Comparison of ENCODE assay signal across 18 cellular contexts in the genomic region with DNA sequence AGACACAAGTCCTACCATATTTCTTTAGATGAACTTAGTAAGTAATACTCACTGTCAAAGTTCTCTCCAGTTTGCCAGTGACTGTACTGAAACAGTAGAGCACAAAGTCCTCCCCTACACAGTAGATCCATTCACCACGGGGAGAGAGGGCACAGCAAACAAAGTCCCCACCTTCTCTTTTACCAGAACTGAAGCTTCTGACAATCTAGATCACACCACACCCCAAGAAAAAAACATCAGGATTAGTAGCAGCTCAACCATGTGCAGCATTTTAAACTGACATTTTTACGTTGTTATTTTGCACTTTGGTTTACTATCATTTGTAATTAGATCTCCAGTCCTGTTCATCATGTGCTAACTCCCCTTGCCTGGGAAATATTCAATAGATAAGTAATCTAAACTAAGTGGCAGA.
"Had no signal": no experiment of that assay in that cellular context is flagged by ENCODE, and none has a peak within 500 bp of the region (broad histone marks: within the 10 kb centered on the region; RNA-seq: fewer than 3 reads in every experiment).

No MANE protein-coding gene starts in this region.

- H3K4me3 Mint-ChIP-seq: activated T-cell treated with anti-CD3 and anti-CD28 coated beads, Interleukin-2, amount 50 U/mL, for 4 hours; naive thymus-derived CD8-positive, alpha-beta T cell; neural progenitor cell had no signal

- DNase-seq: activated gamma-delta T cell; activated T-cell treated with anti-CD3 and anti-CD28 coated beads, Interleukin-2, amount 50 U/mL, for 4 hours; colonic mucosa; dorsolateral prefrontal cortex; heart left ventricle; islet precursor cell; left cardiac atrium; naive thymus-derived CD8-positive, alpha-beta T cell; SJCRH30; stimulated activated CD4-positive, alpha-beta T cell treated with anti-CD3 and anti-CD28 coated beads, Interleukin-4, amount 100 ng/mL, for 4 hours; stimulated activated naive CD8-positive, alpha-beta T cell treated with anti-CD3 and anti-CD28 coated beads, Interleukin-15, Interleukin-2, amounts not matched to agents 100 U/mL and 50 U/mL, for 24 hours; T-helper 1 cell; thyroid gland; upper lobe of right lung had no signal

- H3K4me3 ChIP-seq: breast epithelium, colonic mucosa, dorsolateral prefrontal cortex, heart left ventricle, neural progenitor cell, prostate gland, SJCRH30, thyroid gland, upper lobe of right lung had no signal

- H3K9me3 Mint-ChIP-seq: activated naive CD4-positive, alpha-beta T cell treated with anti-CD3 and anti-CD28 coated beads, Interleukin-2, amount 50 U/mL, for 72 hours; activated T-cell treated with anti-CD3 and anti-CD28 coated beads, Interleukin-2, amount 50 U/mL, for 4 hours; naive thymus-derived CD8-positive, alpha-beta T cell; neural progenitor cell had no signal

- H3K27ac Mint-ChIP-seq: neural progenitor cell had no signal

- H3K27me3 Mint-ChIP-seq: naive thymus-derived CD8-positive, alpha-beta T cell had no signal
